ENCODE assay signal across 20 cellular contexts in the genomic region with DNA sequence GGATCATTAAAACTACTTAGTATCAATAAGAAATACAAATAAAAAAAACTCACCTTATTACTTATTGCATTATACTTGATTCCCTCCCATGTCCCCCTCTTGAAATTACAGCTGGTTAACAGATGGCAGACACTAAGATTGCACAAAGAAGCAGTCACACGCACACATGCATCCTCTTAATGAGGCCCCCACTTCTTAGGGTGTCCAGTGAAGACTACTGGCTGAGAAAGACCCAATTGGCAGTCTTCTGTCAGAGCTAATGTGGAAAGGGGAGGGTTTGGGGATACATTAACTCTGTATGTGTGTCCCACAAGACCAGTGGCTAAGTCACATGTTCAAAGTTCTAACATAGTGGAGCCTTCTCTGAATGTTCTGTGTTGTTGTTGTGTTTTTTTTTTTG.
"Had no signal": no experiment of that assay in that cellular context is flagged by ENCODE, and none has a peak within 500 bp of the region (broad histone marks: within the 10 kb centered on the region; RNA-seq: fewer than 3 reads in every experiment).

No MANE protein-coding gene starts in this region.

- DNase-seq: KBM-7, MG63, NCI-H1092, NCI-H1105 treated with DMSO at 0.1 percent for 48 hours, NCI-H1417 treated with DMSO at 0.1 percent for 48 hours, NCI-H146, NCI-H1694 treated with DMSO at 0.1 percent for 48 hours, NCI-H1930, NCI-H2081, NCI-H2107, NCI-H345, NCI-H446 treated with DMSO at 0.1 percent for 48 hours, NCI-H510A treated with DMSO at 0.1 percent for 48 hours, PC-3, SHP77 treated with DMSO at 0.1 percent for 48 hours, SW 1271, T-cell, T-helper 17 cell had no signal

- ATAC-seq: Panc1, PC-3, Right ventricle myocardium inferior, T-cell, T-helper 17 cell had no signal
